Comparison of ENCODE assay signal across 19 cellular contexts in genomic region chr3:9448643-9449042, GRCh38. TPM values are rescaled to one million over a fixed set of nuclear protein-coding genes. Genes with fewer than 3 reads are reported as not detected.
DNase-seq lines count a peak whose midpoint lies in the region; ATAC-seq and TF ChIP-seq lines count a peak whose summit lies in the region.
"Had no signal": no experiment of that assay in that cellular context is flagged by ENCODE, and none has a peak within 500 bp of the region (broad histone marks: within the 10 kb centered on the region; RNA-seq: fewer than 3 reads in every experiment).

No MANE protein-coding gene starts in this region.

- H3K4me1 ChIP-seq in SK-N-SH (ENCODE audit: control insufficient read depth in 1 of 2, insufficient read depth in 2 of 2, low read depth in 1 of 2, low read length in 1 of 2) (no peaks in the 10 kb centered on the region), HCT116 (ENCODE audit: control insufficient read depth in 1 of 2, insufficient read depth in 2 of 2, low read length in 2 of 2) (no peaks in the 10 kb centered on the region), upper lobe of left lung (peaks cover 0 to 5% (median 2%) of the 10 kb centered on the region in 4 donors)
- H3K4me1 ChIP-seq: HAP-1 had no signal

- POLR2A ChIA-PET in SK-N-SH (lab: Yijun Ruan, JAX), result no interaction called here
- POLR2A ChIA-PET in HCT116 (lab: Charles Lee), result no interaction called here

- H3K27ac Mint-ChIP-seq in activated T-helper 2 cell treated with anti-CD3 and anti-CD28 coated beads, Interferon-gamma antibody, Interleukin-2, Interleukin-4, amounts not matched to agents 10 μg/mL and 5 μg/mL and 100 μg/mL, durations not matched to agents 14 hours and 24 hours and 36 hours, result no peak overlapping the region
- H3K27ac Mint-ChIP-seq: nephron had no signal

- intact Hi-C loops in HCT116 (cut with micrococcal nuclease) (no loop called here), dorsolateral prefrontal cortex (cut with DNase I) (no loop called here)
- intact Hi-C loops in activated T-helper 2 cell treated with anti-CD3 and anti-CD28 coated beads, Interferon-gamma antibody, Interleukin-2, Interleukin-4, amounts not matched to agents 10 μg/mL and 5 μg/mL and 100 μg/mL, durations not matched to agents 14 hours and 24 hours and 36 hours (cut with micrococcal nuclease), result no loop called here

- H3K27me3 Mint-ChIP-seq in activated T-helper 2 cell treated with anti-CD3 and anti-CD28 coated beads, Interferon-gamma antibody, Interleukin-2, Interleukin-4, amounts not matched to agents 10 μg/mL and 5 μg/mL and 100 μg/mL, durations not matched to agents 14 hours and 24 hours and 36 hours (ENCODE audit: low read depth), result no peaks in the 10 kb centered on the region
- H3K27me3 Mint-ChIP-seq: activated naive CD8-positive, alpha-beta T cell had no signal

- H3K4me1 Mint-ChIP-seq in activated T-helper 2 cell treated with anti-CD3 and anti-CD28 coated beads, Interferon-gamma antibody, Interleukin-2, Interleukin-4, amounts not matched to agents 10 μg/mL and 5 μg/mL and 100 μg/mL, durations not matched to agents 14 hours and 24 hours and 36 hours (ENCODE audit: low read depth), result peaks cover 37% of the 10 kb centered on the region
- H3K4me1 Mint-ChIP-seq: nephron had no signal

- no peak overlapping the region for H3K4me3 Mint-ChIP-seq in activated T-helper 2 cell treated with anti-CD3 and anti-CD28 coated beads, Interferon-gamma antibody, Interleukin-2, Interleukin-4, amounts not matched to agents 10 μg/mL and 5 μg/mL and 100 μg/mL, durations not matched to agents 14 hours and 24 hours and 36 hours (ENCODE audit: low read depth)
- H3K4me3 Mint-ChIP-seq: activated naive CD8-positive, alpha-beta T cell; nephron had no signal

- CTCF ChIA-PET in SK-N-SH (lab: Yijun Ruan, JAX) (no interaction called here), HCT116 (lab: Charles Lee) (no interaction called here)

- peaks cover 64% of the 10 kb centered on the region for H3K79me2 ChIP-seq in SK-N-SH (ENCODE audit: insufficient read depth)
- H3K79me2 ChIP-seq in HCT116 (ENCODE audit: insufficient read depth, low read length), result peaks cover 83% of the 10 kb centered on the region

- DNase-seq in SK-N-SH (no peak), HCT116 (ENCODE audit: low read depth, low spot score) (no peak), dorsolateral prefrontal cortex (no peak), pons (ENCODE audit: low spot score) (peak; percentile 42), upper lobe of left lung (no peak), glomerular visceral epithelial cell (ENCODE audit: extremely low spot score) (no peak)
- no peak for DNase-seq in activated T-helper 2 cell treated with anti-CD3 and anti-CD28 coated beads, Interferon-gamma antibody, Interleukin-2, Interleukin-4, amounts not matched to agents 10 μg/mL and 5 μg/mL and 100 μg/mL, durations not matched to agents 14 hours and 24 hours and 36 hours (ENCODE audit: low spot score)
- DNase-seq: NCI-H2029 treated with DMSO at 0.1 percent for 48 hours; NCI-H510A treated with DMSO at 0.1 percent for 48 hours; retina; stimulated activated CD4-positive, alpha-beta T cell treated with anti-CD3 and anti-CD28 coated beads, Interleukin-1b, Interleukin-23, amount 100 ng/mL, for 48 hours had no signal

- no peaks in the 10 kb centered on the region for H4K20me1 ChIP-seq in SK-N-SH (ENCODE audit: insufficient read depth)
- peaks cover 7% of the 10 kb centered on the region for H4K20me1 ChIP-seq in HCT116 (ENCODE audit: insufficient read depth)

- no peak overlapping the region for H2AFZ ChIP-seq in SK-N-SH (ENCODE audit: low read depth)
- H2AFZ ChIP-seq in HCT116 (ENCODE audit: low read depth, low read length, poor library complexity, severe bottlenecking), result no peak overlapping the region

- TF ChIP-seq EP300 in SK-N-SH (IDR thresholded peaks at IDR 0.05; ENCODE audit: borderline replicate concordance in 1 of 2, low read depth in 1 of 2, low read length in 1 of 2), result no peak
- TF ChIP-seq EP300 in upper lobe of left lung (IDR thresholded peaks at IDR 0.05), result no peak

- H3K36me3 Mint-ChIP-seq in activated T-helper 2 cell treated with anti-CD3 and anti-CD28 coated beads, Interferon-gamma antibody, Interleukin-2, Interleukin-4, amounts not matched to agents 10 μg/mL and 5 μg/mL and 100 μg/mL, durations not matched to agents 14 hours and 24 hours and 36 hours (ENCODE audit: low read depth), result peaks cover 79% of the 10 kb centered on the region

- H3K27me3 ChIP-seq in SK-N-SH (ENCODE audit: insufficient read depth) (no peaks in the 10 kb centered on the region), HCT116 (ENCODE audit: insufficient read depth, low read length) (no peaks in the 10 kb centered on the region), dorsolateral prefrontal cortex (no peaks in the 10 kb centered on the region), upper lobe of left lung (no peaks in the 10 kb centered on the region)
- H3K27me3 ChIP-seq: gastroesophageal sphincter had no signal

- ATAC-seq in SK-N-SH treated with all-trans-retinoic acid at 6 μM for 48 hours, result 0 out of 3 replicates have a peak, but pooled peaks have one; percentile 25
- peak; percentile 34; the same call in 1 of the 2 replicates for ATAC-seq in HCT116
- no peak for ATAC-seq in upper lobe of left lung (ENCODE audit: low FRiP score in 2 of 2)
- ATAC-seq: gastroesophageal sphincter had no signal

- no peaks in the 10 kb centered on the region for H3K9me3 ChIP-seq in SK-N-SH
- no peaks in the 10 kb centered on the region for H3K9me3 ChIP-seq in HCT116 (ENCODE audit: control insufficient read depth in 1 of 2, insufficient read depth in 1 of 2, low read depth in 1 of 2, low read length in 2 of 2)
- no peaks in the 10 kb centered on the region for H3K9me3 ChIP-seq in upper lobe of left lung
- H3K9me3 ChIP-seq: gastroesophageal sphincter, HAP-1, thoracic aorta had no signal

- 100% methylated on average over 1 of the region's 1 CpG for WGBS in SK-N-SH (ENCODE audit: low lambda C conversion rate)
- WGBS in upper lobe of left lung, 2 donors, result 85 to 100% methylated on average over 1 of the region's 1 CpG

- H3K4me2 ChIP-seq in SK-N-SH (no peak overlapping the region), HCT116 (ENCODE audit: low read length) (no peak overlapping the region)

- H3F3A ChIP-seq in SK-N-SH (replicated peaks; ENCODE audit: insufficient read depth), result peaks cover 19% of the 10 kb centered on the region

- H3K9ac ChIP-seq in SK-N-SH (no peak overlapping the region), HCT116 (ENCODE audit: low read length) (no peak overlapping the region)

- BruUV-seq in HCT116 (replicated peaks; lab: Mats Ljungman, UMichigan), result TSS peak; percentile 4

- TF ChIP-seq POLR2A in HCT116 (IDR thresholded peaks at IDR 0.05; ENCODE audit: borderline replicate concordance, extremely low read depth, insufficient read depth, insufficient read length) (no peak), upper lobe of left lung (IDR thresholded peaks at IDR 0.05) (no peak)

- no peaks in the 10 kb centered on the region for H3K9me3 Mint-ChIP-seq in activated T-helper 2 cell treated with anti-CD3 and anti-CD28 coated beads, Interferon-gamma antibody, Interleukin-2, Interleukin-4, amounts not matched to agents 10 μg/mL and 5 μg/mL and 100 μg/mL, durations not matched to agents 14 hours and 24 hours and 36 hours
- H3K9me3 Mint-ChIP-seq: nephron had no signal

- H3K9me2 ChIP-seq in SK-N-SH (no peaks in the 10 kb centered on the region), HCT116 (ENCODE audit: insufficient read depth) (no peaks in the 10 kb centered on the region)

- TF ChIP-seq CTCF in SK-N-SH (IDR thresholded peaks at IDR 0.05) (no peak), HCT116 (IDR thresholded peaks at IDR 0.05 in 2 of 3, conservative IDR thresholded peaks at IDR 0.05 in 1 of 3; ENCODE audit: borderline replicate concordance in 1 of 3, insufficient read depth in 1 of 3, low read depth in 2 of 3, low read length in 2 of 3) (no peak), dorsolateral prefrontal cortex (IDR thresholded peaks at IDR 0.05 in 54 of 56, conservative IDR thresholded peaks at IDR 0.05 in 2 of 56; ENCODE audit: low read depth in 1 of 56, partially characterized antibody in 56 of 56) (peak in 2 of 56 donors; percentile 17 to 21), upper lobe of left lung (IDR thresholded peaks at IDR 0.05) (no peak)

- H3K4me3 ChIP-seq in SK-N-SH (ENCODE audit: low read depth in 2 of 2, low read length in 1 of 2) (no peak overlapping the region), HCT116 (replicated peaks in 1 of 2; ENCODE audit: low read depth in 1 of 2, low read length in 2 of 2) (no peak overlapping the region), dorsolateral prefrontal cortex (no peak overlapping the region), upper lobe of left lung (no peak overlapping the region)
- H3K4me3 ChIP-seq: gastroesophageal sphincter, HAP-1, thoracic aorta had no signal

- H3K36me3 ChIP-seq in SK-N-SH (replicated peaks in 1 of 2; ENCODE audit: control insufficient read depth in 1 of 2, insufficient read depth in 2 of 2, low read length in 1 of 2) (peaks cover 87 to 89% of the 10 kb centered on the region in 2 experiments), HCT116 (ENCODE audit: control insufficient read depth in 1 of 2, insufficient read depth in 2 of 2, low read length in 2 of 2) (peaks cover 66 to 70% of the 10 kb centered on the region in 2 experiments), upper lobe of left lung (peaks cover 55 to 100% (median 71%) of the 10 kb centered on the region in 4 donors)

- RAD21 ChIA-PET in HCT116 (lab: Charles Lee; ENCODE audit: low non-redundant PET in 1 of 2, low total read pairs in 2 of 2, uncharacterized antibody in 2 of 2, unreplicated experiment in 2 of 2), result no interaction called here

- no peak for TF ChIP-seq RAD21 in SK-N-SH (IDR thresholded peaks at IDR 0.05; ENCODE audit: low read length)
- no peak for TF ChIP-seq RAD21 in HCT116 (IDR thresholded peaks at IDR 0.05; ENCODE audit: low read depth)

- H3K27ac ChIP-seq in SK-N-SH (ENCODE audit: low read depth in 2 of 2, low read length in 1 of 2), result no peak overlapping the region
- no peak overlapping the region for H3K27ac ChIP-seq in HCT116 (ENCODE audit: low read depth, low read length)
- peak overlapping the region in 37 of 59 donors; percentile 2 to 72 (median 42) for H3K27ac ChIP-seq in dorsolateral prefrontal cortex
- no peak overlapping the region for H3K27ac ChIP-seq in upper lobe of left lung
- H3K27ac ChIP-seq: 22Rv1, gastroesophageal sphincter, thoracic aorta, VCaP had no signal

TF ChIP-seq in SK-N-SH, 30 proteins besides CTCF, POLR2A, EP300 and RAD21 (continues in another document):
- no peak for TF ChIP-seq YY1 (IDR thresholded peaks at IDR 0.05; ENCODE audit: low read depth)

RNA-seq across cellular contexts. Expression of gene SETD5, which starts 51.2 kb away (rescaled TPM):
- polyA plus RNA-seq in SK-N-SH (2012; rRNA removed), result 32.3 and 39.5 TPM in 2 replicates
- 29.8 and 30.6 TPM in 2 replicates for polyA plus RNA-seq in SK-N-SH (2012; cell fraction: cytosol; rRNA removed)
- polyA plus RNA-seq in SK-N-SH (2012; cell fraction: nucleus; rRNA removed), result 105 and 136 TPM in 2 replicates
- total RNA-seq in HCT116 (2021; ENCODE audit: unreplicated experiment) (141 TPM), dorsolateral prefrontal cortex (100 to 1,000 TPM; 112 to 213 (median 164) TPM), upper lobe of left lung (100 to 1,000 TPM in 3 of 6 donors, 10 to 100 TPM in 3; 75.1 to 213 (median 113) TPM)
- 71.6 TPM in 2 replicates for polyA plus RNA-seq in HCT116 (2012)
- total RNA-seq in activated T-helper 2 cell treated with anti-CD3 and anti-CD28 coated beads, Interferon-gamma antibody, Interleukin-2, Interleukin-4, amounts not matched to agents 10 μg/mL and 5 μg/mL and 100 μg/mL, durations not matched to agents 14 hours and 24 hours and 36 hours, result 146 and 148 TPM in 2 replicates

Comparison
In these comparisons a context has a peak if more than half of its experiments do, and no peak if none do; other contexts are left out.
1. ATAC-seq: peak in SK-N-SH treated with all-trans-retinoic acid at 6 μM for 48 hours (single experiment) and HCT116 (single experiment); none in upper lobe of left lung (0 of 2).
2. H3K27ac ChIP-seq: peak in dorsolateral prefrontal cortex (37 of 59); none in SK-N-SH (0 of 2), HCT116 (single experiment) and upper lobe of left lung (0 of 4).